10 cellular contexts compared by ENCODE assay signal in the genomic region with DNA sequence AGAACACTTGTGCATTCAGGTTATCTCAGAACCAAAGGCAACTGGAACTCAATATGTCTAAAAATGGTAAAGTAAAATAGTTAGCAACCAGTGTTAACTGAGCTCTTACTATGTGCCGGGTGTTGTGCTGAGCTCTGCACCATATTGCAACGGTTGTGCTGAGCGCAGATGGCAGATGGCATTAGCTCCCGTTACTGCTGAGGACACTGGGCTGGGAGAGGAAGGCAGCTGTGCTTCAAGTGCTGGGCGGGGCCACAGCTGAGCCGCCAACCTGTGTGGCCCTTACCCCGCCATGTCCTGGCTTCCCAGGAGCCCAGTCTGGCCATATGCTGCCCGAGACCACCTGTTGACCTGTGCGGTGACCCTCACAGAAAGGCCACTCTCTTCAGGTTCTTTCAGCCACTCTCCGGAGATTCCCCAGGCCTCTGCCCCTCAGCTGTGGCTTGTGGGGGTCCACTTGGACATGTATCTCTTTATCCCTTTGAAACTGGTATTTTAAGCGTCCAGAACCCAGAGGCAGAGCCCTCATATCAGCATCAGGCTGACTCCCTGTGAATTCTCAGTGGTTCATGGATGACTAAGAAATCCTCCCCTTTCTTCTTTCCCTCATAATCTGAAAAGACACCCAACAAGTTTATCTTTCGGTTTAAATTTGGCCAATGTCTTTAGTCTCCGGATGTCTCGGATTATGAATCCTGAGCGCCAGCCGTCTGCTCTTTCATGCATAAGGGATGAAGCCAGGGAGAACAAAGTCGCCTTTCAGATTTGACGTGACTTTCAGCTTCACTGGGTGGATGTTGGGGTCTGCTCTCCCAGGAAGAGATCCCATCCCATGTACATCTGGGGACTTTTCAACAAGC. TPM values are rescaled to one million over a fixed set of nuclear protein-coding genes. Genes with fewer than 3 reads are reported as not detected.
DNase-seq lines count a peak whose midpoint lies in the region; TF ChIP-seq lines count a peak whose summit lies in the region.
"Had no signal": no experiment of that assay in that cellular context is flagged by ENCODE, and none has a peak within 500 bp of the region (broad histone marks: within the 10 kb centered on the region; RNA-seq: fewer than 3 reads in every experiment).

No MANE protein-coding gene starts in this region.

- H4K20me1 ChIP-seq in osteoblast (ENCODE audit: insufficient read depth, low read length) = peaks cover 9% of the 10 kb centered on the region

- H2AFZ ChIP-seq in osteoblast (ENCODE audit: low read length) = no peak overlapping the region

- H3K9me3 ChIP-seq in osteoblast (ENCODE audit: low read depth, low read length) = no peaks in the 10 kb centered on the region

- no peaks in the 10 kb centered on the region for H3K9me3 Mint-ChIP-seq in Calu3 (ENCODE audit: low read depth, unreplicated experiment)

- no TSS peak for BruUV-seq in Calu3 (replicated peaks; lab: Mats Ljungman, UMichigan)

- intact Hi-C loops in Calu3 (cut with micrococcal nuclease; ENCODE audit: unreplicated experiment) = no loop called here

- H3K27ac Mint-ChIP-seq in Calu3 (ENCODE audit: unreplicated experiment) = peak overlapping the region; percentile 25

- CTCF ChIA-PET in Calu3 (lab: Charles Lee) (no interaction called here), HEK293T (lab: Yijun Ruan, JAX) (no interaction called here)

- H3K27me3 ChIP-seq in osteoblast (ENCODE audit: insufficient read depth, low read length) = peaks cover 9% of the 10 kb centered on the region

- no peak overlapping the region for H3K4me3 Mint-ChIP-seq in Calu3 (ENCODE audit: low read depth, unreplicated experiment)

- H3K4me1 ChIP-seq in osteoblast (ENCODE audit: insufficient read depth, low read length) = peaks cover 30% of the 10 kb centered on the region

- POLR2A ChIA-PET in HEK293T (lab: Yijun Ruan, JAX) = interaction anchor here (0.7 kb wide), 1 partner anchor 32 kb away, joined by 3 read pairs; no protein-coding TSS in a partner anchor

- H3K79me2 ChIP-seq in osteoblast (ENCODE audit: insufficient read depth, low read length) = no peaks in the 10 kb centered on the region

- peaks cover 16% of the 10 kb centered on the region for H3K4me1 Mint-ChIP-seq in Calu3 (ENCODE audit: low read depth, unreplicated experiment)

- H3K4me2 ChIP-seq in osteoblast (ENCODE audit: insufficient read depth, low read length) = no peak overlapping the region

- peak overlapping the region; percentile 93 for H3K27ac ChIP-seq in cingulate gyrus (ENCODE audit: low read depth, low read length)
- H3K27ac ChIP-seq in osteoblast (ENCODE audit: low read depth, low read length) = peak overlapping the region; percentile 77

- no peaks in the 10 kb centered on the region for H3K27me3 Mint-ChIP-seq in Calu3 (ENCODE audit: unreplicated experiment)

- no peak overlapping the region for H3K4me3 ChIP-seq in osteoblast (ENCODE audit: insufficient read depth, low read length)

- H3K36me3 Mint-ChIP-seq in Calu3 (ENCODE audit: insufficient read depth, unreplicated experiment) = peaks cover 16% of the 10 kb centered on the region

- DNase-seq in Calu3 (no peak), NCI-H510A treated with DMSO at 0.1 percent for 48 hours (lab: John Stamatoyannopoulos, UW) (peak; percentile 52), osteoblast (ENCODE audit: insufficient read length, low spot score, missing footprints) (peak; percentile 90), GM19240 (ENCODE audit: insufficient read length, low spot score) (no peak), UCSD-AML1 (lab: John Stamatoyannopoulos, UW; ENCODE audit: unreplicated experiment) (no peak), MV-4-11 (lab: John Stamatoyannopoulos, UW) (no peak), HEK293T (ENCODE audit: extremely low spot score) (no peak)
- DNase-seq: NCI-H1930, SW 1271 had no signal

- H3K36me3 ChIP-seq in osteoblast (ENCODE audit: insufficient read depth, low read length) = peaks cover 5% of the 10 kb centered on the region

- no peak for TF ChIP-seq CTCF in Calu3 (IDR thresholded peaks at IDR 0.05; ENCODE audit: unreplicated experiment)
- TF ChIP-seq CTCF in osteoblast (IDR thresholded peaks at IDR 0.05; ENCODE audit: extremely low read depth, low read depth, low read length) = no peak

TF ChIP-seq in HEK293T, 16 proteins besides CTCF, POLR2A, EP300 and RAD21:
- TF ChIP-seq FOXM1 (IDR thresholded peaks at IDR 0.05; ENCODE audit: borderline replicate concordance) (no peak), FOXK2 (IDR thresholded peaks at IDR 0.05) (no peak), TARDBP (IDR thresholded peaks at IDR 0.05) (no peak), L3MBTL2 (conservative IDR thresholded peaks at IDR 0.05) (no peak)

RNA-seq across cellular contexts. Expression of a gene that starts 26.4 kb away (rescaled TPM):
- total RNA-seq in Calu3 (2022) = 8.3 and 12.2 TPM in 2 replicates
- total RNA-seq in osteoblast = 18.5 and 22.1 TPM in 2 replicates

RNA-seq across cellular contexts. Expression of a gene that starts 46.8 kb away (rescaled TPM):
- total RNA-seq in Calu3 (2022) = 0.14 and 0.37 TPM in 2 replicates
- 16.3 and 28.0 TPM in 2 replicates for total RNA-seq in osteoblast

Comparison
In these comparisons a context has a peak if more than half of its experiments do, and no peak if none do; other contexts are left out.
1. DNase-seq: peak in NCI-H510A treated with DMSO at 0.1 percent for 48 hours (single experiment) and osteoblast (single experiment); none in Calu3 (single experiment), GM19240 (single experiment), UCSD-AML1 (single experiment), MV-4-11 (single experiment) and HEK293T (single experiment).
2. RNA of a gene that starts 46.8 kb away (total RNA-seq): 16.3 to 28.0 TPM in osteoblast; 0.14 to 0.37 TPM in Calu3; every median in the first group is over 10 times any median in the second.